ENCODE assay signal across 41 cellular contexts in genomic region chr12:4387607-4388006, GRCh38. TPM values are rescaled to one million over a fixed set of nuclear protein-coding genes. Genes with fewer than 3 reads are reported as not detected.
"Had no signal": no experiment of that assay in that cellular context is flagged by ENCODE, and none has a peak within 500 bp of the region (broad histone marks: within the 10 kb centered on the region; RNA-seq: fewer than 3 reads in every experiment).

No MANE protein-coding gene starts in this region.

- H3K27ac Mint-ChIP-seq: activated B cell treated with CpG ODN at 0.5 μM for 24 hours; activated CD8-positive, alpha-beta T cell treated with anti-CD3 and anti-CD28 coated beads for 36 hours; activated naive CD4-positive, alpha-beta T cell treated with anti-CD3 and anti-CD28 coated beads, Interleukin-2, amount 10 ng/mL, durations not matched to agents 7 days and 5 days; activated naive CD4-positive, alpha-beta T cell treated with anti-CD3 and anti-CD28 coated beads, Interleukin-2, amount 50 U/mL, for 72 hours; activated naive CD8-positive, alpha-beta T cell treated with anti-CD3 and anti-CD28 coated beads, Interleukin-2, amount 10 ng/mL, durations not matched to agents 7 days and 5 days; activated T-cell treated with anti-CD3 and anti-CD28 coated beads, Interleukin-2, amount 50 U/mL, for 24 hours; activated T-cell treated with anti-CD3 and anti-CD28 coated beads, Interleukin-2, amount 50 U/mL, for 72 hours; dendritic cell treated with granulocyte-macrophage colony-stimulating factor and Interleukin-4, amounts not matched to agents 40 ng/mL and 50 ng/mL, for 4 days; effector memory CD8-positive, alpha-beta T cell; T-helper 17 cell; T-helper 2 cell treated with Interferon-gamma antibody and Interleukin-4, amounts not matched to agents 5 μg/mL and 100 μg/mL, for 36 hours had no signal

- H3K27me3 ChIP-seq: brain microvascular endothelial cell, heart right ventricle had no signal

- H3K4me3 Mint-ChIP-seq: activated B cell treated with CpG ODN at 0.5 μM for 24 hours; activated CD8-positive, alpha-beta T cell treated with anti-CD3 and anti-CD28 coated beads for 36 hours; activated naive CD4-positive, alpha-beta T cell treated with anti-CD3 and anti-CD28 coated beads, Interleukin-2, amount 10 ng/mL, durations not matched to agents 7 days and 5 days; activated naive CD8-positive, alpha-beta T cell treated with anti-CD3 and anti-CD28 coated beads, Interleukin-2, amount 10 ng/mL, durations not matched to agents 7 days and 5 days; activated T-cell treated with anti-CD3 and anti-CD28 coated beads, Interleukin-2, amount 50 U/mL, for 24 hours; activated T-cell treated with anti-CD3 and anti-CD28 coated beads, Interleukin-2, amount 50 U/mL, for 72 hours; central memory CD8-positive, alpha-beta T cell; dendritic cell treated with granulocyte-macrophage colony-stimulating factor and Interleukin-4, amounts not matched to agents 40 ng/mL and 50 ng/mL, for 4 days; effector memory CD8-positive, alpha-beta T cell; T-helper 2 cell treated with Interferon-gamma antibody and Interleukin-4, amounts not matched to agents 5 μg/mL and 100 μg/mL, for 36 hours had no signal

- H3K9me3 Mint-ChIP-seq: activated B cell treated with CpG ODN at 0.5 μM for 24 hours; activated CD8-positive, alpha-beta T cell treated with anti-CD3 and anti-CD28 coated beads for 36 hours; activated naive CD4-positive, alpha-beta T cell treated with anti-CD3 and anti-CD28 coated beads, Interleukin-2, amount 10 ng/mL, durations not matched to agents 7 days and 5 days; activated naive CD4-positive, alpha-beta T cell treated with anti-CD3 and anti-CD28 coated beads, Interleukin-2, amount 50 U/mL, for 72 hours; activated naive CD8-positive, alpha-beta T cell treated with anti-CD3 and anti-CD28 coated beads, Interleukin-2, amount 10 ng/mL, durations not matched to agents 7 days and 5 days; activated T-cell treated with anti-CD3 and anti-CD28 coated beads, Interleukin-2, amount 50 U/mL, for 24 hours; activated T-cell treated with anti-CD3 and anti-CD28 coated beads, Interleukin-2, amount 50 U/mL, for 72 hours; central memory CD8-positive, alpha-beta T cell; dendritic cell treated with granulocyte-macrophage colony-stimulating factor and Interleukin-4, amounts not matched to agents 40 ng/mL and 50 ng/mL, for 4 days; effector memory CD8-positive, alpha-beta T cell; T-helper 2 cell treated with Interferon-gamma antibody and Interleukin-4, amounts not matched to agents 5 μg/mL and 100 μg/mL, for 36 hours had no signal

- ATAC-seq: activated CD4-positive, CD25-positive, alpha-beta regulatory T cell treated with anti-CD3 and anti-CD28 coated beads, Interleukin-2, amount 50 U/mL, for 24 hours; activated CD8-positive, alpha-beta T cell treated with anti-CD3 and anti-CD28 coated beads for 36 hours; activated naive CD4-positive, alpha-beta T cell treated with anti-CD3 and anti-CD28 coated beads, Interleukin-2, amount 50 U/mL, for 72 hours; activated T-cell treated with anti-CD3 and anti-CD28 coated beads, Interleukin-2, amount 50 U/mL, for 72 hours; effector memory CD8-positive, alpha-beta T cell; gastroesophageal sphincter; heart right ventricle; T-helper 17 cell had no signal

- H3K4me3 ChIP-seq: coronary artery, dorsolateral prefrontal cortex, esophagus squamous epithelium, gastroesophageal sphincter, heart right ventricle had no signal

- H3K36me3 Mint-ChIP-seq: activated naive CD4-positive, alpha-beta T cell treated with anti-CD3 and anti-CD28 coated beads, Interleukin-2, amount 10 ng/mL, durations not matched to agents 7 days and 5 days; activated naive CD4-positive, alpha-beta T cell treated with anti-CD3 and anti-CD28 coated beads, Interleukin-2, amount 50 U/mL, for 72 hours; activated naive CD8-positive, alpha-beta T cell treated with anti-CD3 and anti-CD28 coated beads, Interleukin-2, amount 10 ng/mL, durations not matched to agents 7 days and 5 days had no signal

- DNase-seq: activated B cell treated with CpG ODN at 0.5 μM for 24 hours; activated CD4-positive, alpha-beta T cell treated with anti-CD3 and anti-CD28 coated beads for 48 hours; activated CD4-positive, alpha-beta T cell treated with anti-CD3 and anti-CD28 coated beads, Interleukin-2, amount 50 U/mL, for 1 hour; activated CD4-positive, alpha-beta T cell treated with anti-CD3 and anti-CD28 coated beads, Interleukin-2, amount 50 U/mL, for 48 hours; activated CD8-positive, alpha-beta memory T cell treated with anti-CD3 and anti-CD28 coated beads for 24 hours; activated CD8-positive, alpha-beta memory T cell treated with anti-CD3 and anti-CD28 coated beads, Interleukin-2, amount 50 U/mL, for 4 hours; activated CD8-positive, alpha-beta T cell treated with anti-CD3 and anti-CD28 coated beads for 36 hours; activated gamma-delta T cell; activated naive CD4-positive, alpha-beta T cell; activated naive CD4-positive, alpha-beta T cell treated with anti-CD3 and anti-CD28 coated beads, Interleukin-2, amount 10 ng/mL, durations not matched to agents 7 days and 5 days; activated naive CD8-positive, alpha-beta T cell treated with anti-CD3 and anti-CD28 coated beads, Interleukin-2, amount 10 ng/mL, durations not matched to agents 7 days and 5 days; activated T-cell treated with anti-CD3 and anti-CD28 coated beads, Interleukin-2, amount 50 U/mL, for 24 hours; activated T-cell treated with anti-CD3 and anti-CD28 coated beads, Interleukin-2, amount 50 U/mL, for 72 hours; amniotic stem cell; brain microvascular endothelial cell; dorsolateral prefrontal cortex; effector CD4-positive, alpha-beta T cell; effector memory CD8-positive, alpha-beta T cell; erythroblast; esophagus squamous epithelium; foreskin melanocyte; heart right ventricle; T-helper 1 cell; T-helper 17 cell; T1000; WERI-Rb-1 had no signal

- FAIRE-seq: astrocyte, bronchial epithelial cell had no signal

- H3K9me3 ChIP-seq: esophagus squamous epithelium, gastroesophageal sphincter, heart right ventricle had no signal

- H3K27me3 Mint-ChIP-seq: activated T-cell treated with anti-CD3 and anti-CD28 coated beads, Interleukin-2, amount 50 U/mL, for 24 hours had no signal

- H3K4me1 Mint-ChIP-seq: activated B cell treated with CpG ODN at 0.5 μM for 24 hours; central memory CD8-positive, alpha-beta T cell had no signal

- H3K36me3 ChIP-seq: brain microvascular endothelial cell, esophagus squamous epithelium, gastroesophageal sphincter, heart right ventricle, WERI-Rb-1 had no signal

- H3K27ac ChIP-seq: brain microvascular endothelial cell, coronary artery, dorsolateral prefrontal cortex, esophagus squamous epithelium, gastroesophageal sphincter, heart right ventricle, WERI-Rb-1 had no signal

- H3K4me1 ChIP-seq: esophagus squamous epithelium, gastroesophageal sphincter had no signal

RNA-seq across cellular contexts. Expression of gene FGF23, which starts 8.1 kb away (rescaled TPM):
- total RNA-seq: activated B cell treated with CpG ODN at 0.5 μM for 24 hours; activated CD8-positive, alpha-beta T cell treated with anti-CD3 and anti-CD28 coated beads for 36 hours; activated naive CD4-positive, alpha-beta T cell treated with anti-CD3 and anti-CD28 coated beads, Interleukin-2, amount 50 U/mL, for 72 hours; activated naive CD8-positive, alpha-beta T cell treated with anti-CD3 and anti-CD28 coated beads, Interleukin-2, amount 10 ng/mL, durations not matched to agents 7 days and 5 days; activated T-cell treated with anti-CD3 and anti-CD28 coated beads, Interleukin-2, amount 50 U/mL, for 72 hours; astrocyte; bronchial epithelial cell; cerebellum; dorsolateral prefrontal cortex; esophagus squamous epithelium; fibroblast of lung; fibroblast of villous mesenchyme; gastroesophageal sphincter; glomerular endothelial cell; T-helper 17 cell had no signal
- polyA plus RNA-seq: adipose tissue, fibroblast of lung had no signal

RNA-seq across cellular contexts. Expression of gene FGF6, which starts 58.0 kb away (rescaled TPM):
- total RNA-seq: activated B cell treated with CpG ODN at 0.5 μM for 24 hours; activated CD8-positive, alpha-beta T cell treated with anti-CD3 and anti-CD28 coated beads for 36 hours; activated naive CD4-positive, alpha-beta T cell treated with anti-CD3 and anti-CD28 coated beads, Interleukin-2, amount 50 U/mL, for 72 hours; activated naive CD8-positive, alpha-beta T cell treated with anti-CD3 and anti-CD28 coated beads, Interleukin-2, amount 10 ng/mL, durations not matched to agents 7 days and 5 days; activated T-cell treated with anti-CD3 and anti-CD28 coated beads, Interleukin-2, amount 50 U/mL, for 72 hours; astrocyte; bronchial epithelial cell; cardiac septum; cerebellum; dorsolateral prefrontal cortex; esophagus squamous epithelium; fibroblast of lung; fibroblast of villous mesenchyme; gastroesophageal sphincter; glomerular endothelial cell; heart right ventricle; T-helper 17 cell had no signal
- polyA plus RNA-seq: adipose tissue, fibroblast of lung, heart right ventricle had no signal
